16 cellular contexts compared by ENCODE assay signal in the genomic region with DNA sequence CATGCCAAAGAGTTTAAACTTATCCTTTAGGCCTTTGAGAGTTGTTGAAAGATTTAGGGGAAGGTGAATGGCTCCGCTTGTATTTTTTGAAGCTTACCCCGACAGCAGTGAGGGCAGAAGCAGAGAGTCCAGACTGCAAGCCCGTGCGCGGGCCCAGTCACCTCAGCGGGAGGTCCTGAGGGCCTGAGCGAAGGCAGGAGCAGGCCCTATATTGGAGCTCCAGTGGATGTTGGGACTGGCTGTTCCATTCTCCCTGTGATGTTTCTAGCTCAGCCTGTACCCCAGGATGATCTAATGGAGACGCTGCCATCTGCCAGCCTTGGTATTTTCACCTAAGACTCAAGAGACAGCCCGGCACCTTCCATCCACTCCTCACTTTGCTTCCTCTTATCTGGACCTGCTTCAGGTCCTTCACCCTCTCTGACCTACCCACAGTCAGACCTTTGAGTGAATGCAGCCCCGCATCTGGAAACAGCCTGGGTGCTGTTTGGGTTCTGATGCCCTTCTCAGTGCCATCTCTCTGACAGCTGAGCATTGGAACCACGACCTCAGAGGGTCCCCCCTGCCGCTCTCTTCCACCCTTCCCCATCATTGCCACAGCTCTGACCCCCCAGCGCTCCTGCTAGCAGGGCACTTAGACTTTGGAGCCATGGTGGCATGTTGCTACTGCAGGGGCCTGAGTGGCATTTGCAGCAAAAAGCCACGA.
DNase-seq lines count a peak whose midpoint lies in the region; ATAC-seq and TF ChIP-seq lines count a peak whose summit lies in the region.
"Had no signal": no experiment of that assay in that cellular context is flagged by ENCODE, and none has a peak within 500 bp of the region (broad histone marks: within the 10 kb centered on the region; RNA-seq: fewer than 3 reads in every experiment).

No MANE protein-coding gene starts in this region.

- no peaks in the 10 kb centered on the region for H3K27me3 ChIP-seq in lung (ENCODE audit: control insufficient read depth, insufficient read depth)
- H3K27me3 ChIP-seq in neural progenitor cell: no peaks in the 10 kb centered on the region

- DNase-seq in activated CD4-positive, alpha-beta T cell treated with anti-CD3 and anti-CD28 coated beads, Interleukin-2, amount 10 ng/mL, durations not matched to agents 24 days and 14 days: peak; percentile 34
- no peak for DNase-seq in activated CD4-positive, alpha-beta T cell treated with anti-CD3 and anti-CD28 coated beads, Interleukin-2, amount 50 U/mL, for 4 hours
- DNase-seq in lung (ENCODE audit: low spot score) (peak; percentile 13), neural progenitor cell (ENCODE audit: low spot score) (no peak), NCI-H1092 (lab: John Stamatoyannopoulos, UW) (no peak), SIG-M5 treated with dmso at 0.1 percent for 504 hours (lab: John Stamatoyannopoulos, UW; ENCODE audit: unreplicated experiment) (no peak)
- DNase-seq: CD8-positive, alpha-beta T cell; COR-L47; DND-41; GDM1; HCEC 1CT; HFFc6 had no signal

- H3K36me3 Mint-ChIP-seq in activated CD4-positive, alpha-beta T cell treated with anti-CD3 and anti-CD28 coated beads, Interleukin-2, amount 10 ng/mL, durations not matched to agents 24 days and 14 days (ENCODE audit: low read depth): no peaks in the 10 kb centered on the region
- no peaks in the 10 kb centered on the region for H3K36me3 Mint-ChIP-seq in neural progenitor cell
- H3K36me3 Mint-ChIP-seq: CD14-positive monocyte; CD8-positive, alpha-beta T cell had no signal

- no peak overlapping the region for H3K9ac ChIP-seq in neural progenitor cell

- H3K9me3 ChIP-seq in lung (ENCODE audit: control insufficient read depth in 2 of 2, insufficient read depth in 1 of 2, low read length in 1 of 2) (no peaks in the 10 kb centered on the region), neural progenitor cell (ENCODE audit: low read depth) (no peaks in the 10 kb centered on the region)

- TF ChIP-seq CTCF in lung (IDR thresholded peaks at IDR 0.05; ENCODE audit: control extremely low read depth, extremely low read depth): no peak
- no peak for TF ChIP-seq CTCF in neural progenitor cell (IDR thresholded peaks at IDR 0.05)

- H3K4me1 ChIP-seq in lung (ENCODE audit: control insufficient read depth in 2 of 2, insufficient read depth in 2 of 2, low read length in 2 of 2) (peaks cover 0 to 4% of the 10 kb centered on the region in 2 donors), neural progenitor cell (peaks cover 11% of the 10 kb centered on the region)

- no peaks in the 10 kb centered on the region for H3K4me1 Mint-ChIP-seq in activated CD4-positive, alpha-beta T cell treated with anti-CD3 and anti-CD28 coated beads, Interleukin-2, amount 10 ng/mL, durations not matched to agents 24 days and 14 days
- H3K4me1 Mint-ChIP-seq in neural progenitor cell: peaks cover 45% of the 10 kb centered on the region
- H3K4me1 Mint-ChIP-seq: CD14-positive monocyte had no signal

- H2AFZ ChIP-seq in neural progenitor cell (replicated peaks): peak overlapping the region; percentile 23

- no peak overlapping the region for H3K4me3 Mint-ChIP-seq in activated CD4-positive, alpha-beta T cell treated with anti-CD3 and anti-CD28 coated beads, Interleukin-2, amount 10 ng/mL, durations not matched to agents 24 days and 14 days
- H3K4me3 Mint-ChIP-seq in neural progenitor cell: no peak overlapping the region
- H3K4me3 Mint-ChIP-seq: CD14-positive monocyte; CD8-positive, alpha-beta T cell; HFFc6 had no signal

- no peak overlapping the region for H3K27ac ChIP-seq in lung (ENCODE audit: low read depth in 1 of 2, low read length in 1 of 2)
- H3K27ac ChIP-seq in neural progenitor cell: no peak overlapping the region
- H3K27ac ChIP-seq: 22Rv1 had no signal

- H3K4me3 ChIP-seq in lung: no peak overlapping the region
- H3K4me3 ChIP-seq in neural progenitor cell: no peak overlapping the region

- no peak overlapping the region for H3K27ac Mint-ChIP-seq in activated CD4-positive, alpha-beta T cell treated with anti-CD3 and anti-CD28 coated beads, Interleukin-2, amount 10 ng/mL, durations not matched to agents 24 days and 14 days
- peak overlapping the region; percentile 80 for H3K27ac Mint-ChIP-seq in neural progenitor cell
- H3K27ac Mint-ChIP-seq: CD14-positive monocyte; CD8-positive, alpha-beta T cell; HFFc6 had no signal

- intact Hi-C loops in activated CD4-positive, alpha-beta T cell treated with anti-CD3 and anti-CD28 coated beads, Interleukin-2, amount 10 ng/mL, durations not matched to agents 24 days and 14 days (cut with micrococcal nuclease): no loop called here

- no peaks in the 10 kb centered on the region for H3K9me3 Mint-ChIP-seq in activated CD4-positive, alpha-beta T cell treated with anti-CD3 and anti-CD28 coated beads, Interleukin-2, amount 10 ng/mL, durations not matched to agents 24 days and 14 days
- H3K9me3 Mint-ChIP-seq in neural progenitor cell: no peaks in the 10 kb centered on the region
- H3K9me3 Mint-ChIP-seq: CD8-positive, alpha-beta T cell had no signal

- H3K79me2 ChIP-seq in neural progenitor cell (ENCODE audit: low read depth): no peaks in the 10 kb centered on the region

- no peak for ATAC-seq in lung (ENCODE audit: insufficient read depth, low FRiP score)
- ATAC-seq in GM21360 (IDR thresholded peaks at IDR 0.05; ENCODE audit: unreplicated experiment): no peak
- ATAC-seq: CD8-positive, alpha-beta T cell; HepG2 had no signal

- no peaks in the 10 kb centered on the region for H3K36me3 ChIP-seq in lung (ENCODE audit: control insufficient read depth in 2 of 2, insufficient read depth in 2 of 2, low read length in 2 of 2)
- no peaks in the 10 kb centered on the region for H3K36me3 ChIP-seq in neural progenitor cell

- no peaks in the 10 kb centered on the region for H4K20me1 ChIP-seq in neural progenitor cell (ENCODE audit: low read depth)

- H3F3A ChIP-seq in neural progenitor cell (ENCODE audit: low read depth): no peaks in the 10 kb centered on the region

- 91 to 94% methylated on average over 14 of the region's 14 CpGs for WGBS in lung, 2 donors

- H3K27me3 Mint-ChIP-seq in activated CD4-positive, alpha-beta T cell treated with anti-CD3 and anti-CD28 coated beads, Interleukin-2, amount 10 ng/mL, durations not matched to agents 24 days and 14 days: no peaks in the 10 kb centered on the region
- H3K27me3 Mint-ChIP-seq in neural progenitor cell (ENCODE audit: insufficient read depth, low read depth): peaks cover 8% of the 10 kb centered on the region

- peak overlapping the region; percentile 61 for H3K4me2 ChIP-seq in neural progenitor cell

Comparison
In these comparisons a context has a peak if more than half of its experiments do, and no peak if none do; other contexts are left out.
1. DNase-seq: peak in activated CD4-positive, alpha-beta T cell treated with anti-CD3 and anti-CD28 coated beads, Interleukin-2, amount 10 ng/mL, durations not matched to agents 24 days and 14 days (single experiment) and lung (single experiment); none in activated CD4-positive, alpha-beta T cell treated with anti-CD3 and anti-CD28 coated beads, Interleukin-2, amount 50 U/mL, for 4 hours (0 of 2), neural progenitor cell (single experiment), NCI-H1092 (single experiment) and SIG-M5 treated with dmso at 0.1 percent for 504 hours (single experiment).